Comparison of ENCODE assay signal across 2 cellular contexts in the genomic region with DNA sequence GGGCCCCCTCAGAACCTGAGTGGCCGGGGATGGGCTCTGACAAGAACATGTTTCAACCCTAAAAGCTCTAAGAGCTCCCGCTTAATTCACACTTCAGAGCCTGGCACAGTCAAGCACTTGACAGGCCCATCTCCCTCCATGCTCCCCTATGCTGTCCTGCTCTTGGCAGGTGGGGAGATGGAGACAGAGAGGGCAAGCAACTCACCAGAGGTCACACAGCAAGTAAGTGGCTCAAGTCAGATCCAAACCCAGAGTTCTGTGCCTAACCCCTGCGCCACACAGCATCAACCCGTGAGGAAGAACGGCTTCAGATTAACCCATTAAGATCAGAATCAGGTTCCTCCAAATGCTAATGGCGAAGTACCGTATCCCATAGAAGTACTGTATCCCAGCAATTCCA.
TF ChIP-seq lines count a peak whose summit lies in the region.

No MANE protein-coding gene starts in this region.

TF ChIP-seq in HepG2, 621 proteins besides CTCF, POLR2A, EP300 and RAD21:
- TF ChIP-seq SCMH1 (CRISPR knock-in tag; IDR thresholded peaks at IDR 0.05; ENCODE audit: borderline replicate concordance) (no peak), ZMYM3 (CRISPR knock-in tag; IDR thresholded peaks at IDR 0.05) (0 out of 2 replicates have a peak, but pooled peaks have one; percentile 57), ZNF552 (CRISPR knock-in tag; IDR thresholded peaks at IDR 0.05; ENCODE audit: borderline replicate concordance) (no peak), ZNF768 (CRISPR knock-in tag; IDR thresholded peaks at IDR 0.05) (peak; percentile 98)

TF ChIP-seq in K562, 482 proteins besides CTCF, POLR2A, EP300 and RAD21:
- TF ChIP-seq ZNF12 (CRISPR knock-in tag; IDR thresholded peaks at IDR 0.05) (no peak), ZFP36 (IDR thresholded peaks at IDR 0.05; ENCODE audit: low read depth, low read length, partially characterized antibody) (peak; percentile 73), ZNF785 (CRISPR knock-in tag; IDR thresholded peaks at IDR 0.05) (no peak), KDM5B (IDR thresholded peaks at IDR 0.05; ENCODE audit: insufficient replicate concordance, low read depth, low read length) (no peak), XRCC4 (IDR thresholded peaks at IDR 0.05; ENCODE audit: extremely low read depth, insufficient read depth, insufficient read length) (no peak), TCF7 (IDR thresholded peaks at IDR 0.05; ENCODE audit: borderline replicate concordance) (no peak), RBM25 (IDR thresholded peaks at IDR 0.05; ENCODE audit: low read depth, low read length, severe bottlenecking) (peak; percentile 78), BCOR (IDR thresholded peaks at IDR 0.05) (peak; percentile 80), KDM1A (IDR thresholded peaks at IDR 0.05) (peak in 1 of 2 experiments; percentile 28; a peak in 1 of 4 replicates), HDAC2 (IDR thresholded peaks at IDR 0.05) (no peak), BDP1 (IDR thresholded peaks at IDR 0.05; ENCODE audit: insufficient read depth, insufficient read length) (no peak)
- TF ChIP-seq, protein P1, sequence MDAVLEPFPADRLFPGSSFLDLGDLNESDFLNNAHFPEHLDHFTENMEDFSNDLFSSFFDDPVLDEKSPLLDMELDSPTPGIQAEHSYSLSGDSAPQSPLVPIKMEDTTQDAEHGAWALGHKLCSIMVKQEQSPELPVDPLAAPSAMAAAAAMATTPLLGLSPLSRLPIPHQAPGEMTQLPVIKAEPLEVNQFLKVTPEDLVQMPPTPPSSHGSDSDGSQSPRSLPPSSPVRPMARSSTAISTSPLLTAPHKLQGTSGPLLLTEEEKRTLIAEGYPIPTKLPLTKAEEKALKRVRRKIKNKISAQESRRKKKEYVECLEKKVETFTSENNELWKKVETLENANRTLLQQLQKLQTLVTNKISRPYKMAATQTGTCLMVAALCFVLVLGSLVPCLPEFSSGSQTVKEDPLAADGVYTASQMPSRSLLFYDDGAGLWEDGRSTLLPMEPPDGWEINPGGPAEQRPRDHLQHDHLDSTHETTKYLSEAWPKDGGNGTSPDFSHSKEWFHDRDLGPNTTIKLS (IDR thresholded peaks at IDR 0.05; ENCODE audit: borderline replicate concordance, low read depth) = no peak
